10 cellular contexts compared by ENCODE assay signal in the genomic region with DNA sequence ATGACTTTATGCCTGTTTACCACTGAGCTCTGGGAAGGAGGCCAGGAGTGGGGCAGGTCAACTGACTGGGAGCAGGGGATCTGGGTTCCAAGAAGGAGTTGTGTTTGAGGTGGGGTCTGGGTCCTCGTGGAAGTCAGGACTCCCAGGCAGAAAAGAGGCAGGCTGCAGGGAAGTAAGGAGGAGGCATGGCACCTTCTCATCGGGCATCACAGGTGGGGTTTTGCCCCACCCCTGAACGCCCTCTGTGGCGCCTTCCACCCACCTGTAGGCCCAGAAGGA. TPM values are rescaled to one million over a fixed set of nuclear protein-coding genes. Genes with fewer than 3 reads are reported as not detected.
DNase-seq lines count a peak whose midpoint lies in the region; TF ChIP-seq lines count a peak whose summit lies in the region.
"Had no signal": no experiment of that assay in that cellular context is flagged by ENCODE, and none has a peak within 500 bp of the region (broad histone marks: within the 10 kb centered on the region; RNA-seq: fewer than 3 reads in every experiment).

No MANE protein-coding gene starts in this region.

- H4K20me1 ChIP-seq in SU-DHL-6 (ENCODE audit: low read depth, low read length) (no peaks in the 10 kb centered on the region), H9 (ENCODE audit: control insufficient read depth, insufficient read depth, insufficient read length) (no peaks in the 10 kb centered on the region)

- H3K14ac ChIP-seq in H9 (ENCODE audit: insufficient read depth, low read length) = no peak overlapping the region

- H3K9me3 ChIP-seq in SU-DHL-6 (ENCODE audit: insufficient read depth, low read length) = no peaks in the 10 kb centered on the region
- no peaks in the 10 kb centered on the region for H3K9me3 ChIP-seq in esophagus muscularis mucosa
- H3K9me3 ChIP-seq in H9 (ENCODE audit: control insufficient read depth, low read depth, low read length) = no peaks in the 10 kb centered on the region

- in situ Hi-C loops in KBM-7 (cut with MboI; ENCODE audit: low pct_unique_long_range_greater_than_20kb, low sequenced_read_pairs) = no loop called here

- H3K27me3 Mint-ChIP-seq in H9 (ENCODE audit: low read depth) = peaks cover 5% of the 10 kb centered on the region

- H3F3A ChIP-seq in SU-DHL-6 (ENCODE audit: insufficient read depth) = no peaks in the 10 kb centered on the region

- TF ChIP-seq POLR2A in esophagus muscularis mucosa (IDR thresholded peaks at IDR 0.05; ENCODE audit: low read depth) = no peak

- H2AFZ ChIP-seq in SU-DHL-6 (ENCODE audit: low read depth, low read length, severe bottlenecking) (no peak overlapping the region), H9 (ENCODE audit: low read length) (no peak overlapping the region)

- no peak overlapping the region for H3K18ac ChIP-seq in H9 (ENCODE audit: insufficient read length, low read depth, low read length)

- H2BK15ac ChIP-seq in H9 (ENCODE audit: low read depth, low read length) = no peak overlapping the region

- H2BK20ac ChIP-seq in H9 (ENCODE audit: low read depth, low read length, poor library complexity, severe bottlenecking) = no peak overlapping the region

- H3K9me3 Mint-ChIP-seq in H9 = no peaks in the 10 kb centered on the region

- H3K4ac ChIP-seq in H9 (ENCODE audit: low read depth, low read length) = no peak overlapping the region

- H3K79me2 ChIP-seq in SU-DHL-6 (ENCODE audit: insufficient read depth, low read length) (no peaks in the 10 kb centered on the region), H9 (ENCODE audit: insufficient read depth, low read length) (no peaks in the 10 kb centered on the region)

- H3K4me1 Mint-ChIP-seq in H9 = peaks cover 5 to 6% of the 10 kb centered on the region in 2 experiments; a peak in 3 of 4 replicates

- H3K4me3 ChIP-seq in GM06990 (replicated peaks; ENCODE audit: low read depth, low read length) (peak overlapping the region; percentile 63), SU-DHL-6 (ENCODE audit: insufficient read depth, low read length, poor library complexity, severe bottlenecking) (no peak overlapping the region), esophagus muscularis mucosa (peak overlapping the region; percentile 64 to 73 (median 66)), rectal smooth muscle tissue (ENCODE audit: low read length) (peak overlapping the region; percentile 67)

- H3K36me3 ChIP-seq in GM06990 (ENCODE audit: control insufficient read depth, insufficient read depth, low read length) = peaks cover 18% of the 10 kb centered on the region
- H3K36me3 ChIP-seq in SU-DHL-6 (ENCODE audit: low read length) = no peaks in the 10 kb centered on the region
- peaks cover 18 to 26% (median 23%) of the 10 kb centered on the region in 4 donors for H3K36me3 ChIP-seq in esophagus muscularis mucosa
- peaks cover 15% of the 10 kb centered on the region for H3K36me3 ChIP-seq in rectal smooth muscle tissue (ENCODE audit: control insufficient read depth, insufficient read depth, low read length)

- no peak for TF ChIP-seq EP300 in esophagus muscularis mucosa (IDR thresholded peaks at IDR 0.05)

- H3K4me2 ChIP-seq in SU-DHL-6 (ENCODE audit: low read depth, low read length, poor library complexity, severe bottlenecking) (peak overlapping the region; percentile 44), H9 (ENCODE audit: insufficient read depth, insufficient read length, low read length) (no peak overlapping the region)

- no peak overlapping the region for H2BK120ac ChIP-seq in H9 (ENCODE audit: low read depth, low read length, poor library complexity, severe bottlenecking)

- no peaks in the 10 kb centered on the region for H3K27me3 ChIP-seq in GM06990 (replicated peaks; ENCODE audit: control insufficient read depth, insufficient read depth, low read length)
- no peaks in the 10 kb centered on the region for H3K27me3 ChIP-seq in SU-DHL-6 (ENCODE audit: low read length)
- H3K27me3 ChIP-seq in esophagus muscularis mucosa = peaks cover 0 to 7% (median 0%) of the 10 kb centered on the region in 4 donors
- H3K27me3 ChIP-seq in rectal smooth muscle tissue (ENCODE audit: control insufficient read depth, insufficient read depth, low read length) = no peaks in the 10 kb centered on the region
- H3K27me3 ChIP-seq in H9 (ENCODE audit: insufficient read depth, low read length) = no peaks in the 10 kb centered on the region

- H3K27ac ChIP-seq in SU-DHL-6 (ENCODE audit: low read depth, low read length) (peak overlapping the region; percentile 51), esophagus muscularis mucosa (replicated peaks in 1 of 4) (peak overlapping the region; percentile 77 to 90 (median 84)), rectal smooth muscle tissue (ENCODE audit: low read depth, low read length) (peak overlapping the region; percentile 59), H9 (ENCODE audit: insufficient read length, low read depth, low read length) (no peak overlapping the region)

- DNase-seq in GM06990 (ENCODE audit: extremely low read depth, insufficient read length) = no peak
- no peak for DNase-seq in esophagus muscularis mucosa (ENCODE audit: extremely low spot score)
- no peak for DNase-seq in NCI-H510A (lab: John Stamatoyannopoulos, UW)
- DNase-seq in KBM-7 = no peak
- no peak for DNase-seq in H9
- DNase-seq in GF-D8 (lab: John Stamatoyannopoulos, UW) = no peak
- DNase-seq: mesendoderm had no signal

- H3K27ac Mint-ChIP-seq in H9 = peak overlapping the region in 1 of 3 experiments; percentile 77; a peak in 1 of 7 replicates

- no peak overlapping the region for H3K23ac ChIP-seq in H9 (ENCODE audit: insufficient read length, low read depth, low read length)

- no peaks in the 10 kb centered on the region for H3K23me2 ChIP-seq in H9 (ENCODE audit: insufficient read length, low read depth, low read length, poor library complexity, severe bottlenecking)

- H4K8ac ChIP-seq in H9 (replicated peaks; ENCODE audit: insufficient read length, low read depth, low read length) = no peak overlapping the region

- no peak overlapping the region for H2BK5ac ChIP-seq in H9 (ENCODE audit: insufficient read length, low read length)

- H4K91ac ChIP-seq in H9 (ENCODE audit: insufficient read length, low read depth, low read length) = no peak overlapping the region

- WGBS in esophagus muscularis mucosa = 30% methylated on average over 3 of the region's 4 CpGs
- WGBS in H9 (ENCODE audit: extremely low coverage, insufficient read length, low lambda C conversion rate) = no CpG with 5 or more reads among the region's 4 CpGs

- H3K4me1 ChIP-seq in esophagus muscularis mucosa (peaks cover 42 to 71% (median 51%) of the 10 kb centered on the region in 4 donors), rectal smooth muscle tissue (ENCODE audit: control insufficient read depth, insufficient read depth, low read length) (peaks cover 8% of the 10 kb centered on the region), H9 (ENCODE audit: insufficient read depth, low read length) (no peaks in the 10 kb centered on the region)

- peaks cover 11 to 46% (median 26%) of the 10 kb centered on the region in 3 experiments; a peak in 6 of 7 replicates for H3K36me3 Mint-ChIP-seq in H9 (ENCODE audit: insufficient read depth in 1 of 3, low read depth in 3 of 3)

- H3K9ac ChIP-seq in SU-DHL-6 (ENCODE audit: low read length) (peak overlapping the region; percentile 44), rectal smooth muscle tissue (ENCODE audit: low read length) (no peak overlapping the region), H9 (ENCODE audit: extremely low read depth, insufficient read length, low read length) (no peak overlapping the region)

- H3T11ph ChIP-seq in H9 (ENCODE audit: low read length) = no peak overlapping the region

- H3K9me2 ChIP-seq in SU-DHL-6 (replicated peaks; ENCODE audit: insufficient read depth, low read length) = no peaks in the 10 kb centered on the region

- H3K4me3 Mint-ChIP-seq in H9 = no peak overlapping the region

- intact Hi-C loops in esophagus muscularis mucosa (cut with DNase I) = loop anchor here (5.0 kb wide), 1 partner anchor 127 kb away; no protein-coding TSS in a partner anchor

- H2AK5ac ChIP-seq in H9 (ENCODE audit: insufficient read length, low read length) = no peak overlapping the region

- H3K56ac ChIP-seq in H9 (ENCODE audit: insufficient read length, low read depth, low read length) = no peak overlapping the region

- H2BK12ac ChIP-seq in H9 (ENCODE audit: insufficient read length, low read depth, low read length) = no peak overlapping the region

- no peak for TF ChIP-seq CTCF in GM06990 (IDR thresholded peaks at IDR 0.05; ENCODE audit: insufficient read depth, low read length, poor library complexity, severe bottlenecking)
- no peak for TF ChIP-seq CTCF in SU-DHL-6 (IDR thresholded peaks at IDR 0.05; ENCODE audit: insufficient read depth, low read length, poor library complexity, severe bottlenecking)
- TF ChIP-seq CTCF in esophagus muscularis mucosa (IDR thresholded peaks at IDR 0.05) = no peak
- no peak for TF ChIP-seq CTCF in H9 (conservative IDR thresholded peaks at IDR 0.05)

- H3K79me1 ChIP-seq in H9 (ENCODE audit: insufficient read depth, low read depth, low read length, poor library complexity, severe bottlenecking) = no peaks in the 10 kb centered on the region

- no peak overlapping the region for H4K5ac ChIP-seq in H9 (ENCODE audit: insufficient read length, low read depth, low read length)

RNA-seq across cellular contexts. Expression of gene LTB4R2, which starts 0.4 kb away (rescaled TPM):
- total RNA-seq in esophagus muscularis mucosa (1 to 10 TPM; 1.7 to 3.7 (median 2.4) TPM), H9 (2021) (13.0 and 13.4 TPM in 2 replicates)

RNA-seq across cellular contexts. Expression of gene LTB4R, which starts 1.0 kb away (rescaled TPM):
- total RNA-seq in esophagus muscularis mucosa = 1 to 10 TPM in 3 of 4 donors, under 1 TPM in 1; 0.42 to 6.0 (median 2.9) TPM
- 8.9 and 9.2 TPM in 2 replicates for total RNA-seq in H9 (2021)

RNA-seq across cellular contexts. Expression of gene CIDEB, which starts 2.5 kb away (rescaled TPM):
- total RNA-seq in esophagus muscularis mucosa (10 to 100 TPM in 1 of 4 donors, 1 to 10 TPM in 3; 6.6 to 12.5 (median 8.1) TPM), H9 (2021) (not detected in 2 replicates)
- total RNA-seq: M059J had no signal

RNA-seq across cellular contexts. Expression of gene NOP9, which starts 10.7 kb away (rescaled TPM):
- total RNA-seq in esophagus muscularis mucosa (10 to 100 TPM; 16.6 to 29.2 (median 21.6) TPM), H9 (2021) (34.7 and 35.0 TPM in 2 replicates)

RNA-seq across cellular contexts. Expression of gene DHRS1, which starts 10.7 kb away (rescaled TPM):
- total RNA-seq in esophagus muscularis mucosa = 10 to 100 TPM; 13.9 to 22.4 (median 19.2) TPM
- total RNA-seq in H9 (2021) = 18.2 and 19.1 TPM in 2 replicates
